In genomic region chr19:47274071-47274890, GRCh38 we compare ENCODE assay signal across 8 cellular contexts. TPM values are rescaled to one million over a fixed set of nuclear protein-coding genes. Genes with fewer than 3 reads are reported as not detected.
DNase-seq lines count a peak whose midpoint lies in the region; ATAC-seq and TF ChIP-seq lines count a peak whose summit lies in the region.

Gene INAFM1 (plus strand): TSS chr19:47274885. CDS start chr19:47274920, 35 bp downstream.

- DNase-seq in GM13977 (ENCODE audit: low spot score) (peak; percentile 98), NCI-H2029 treated with DMSO at 0.1 percent for 48 hours (lab: John Stamatoyannopoulos, UW) (peak; percentile 94), ascending aorta (ENCODE audit: low spot score in 2 of 2) (peak; percentile 87 to 98), hepatocyte (ENCODE audit: low spot score) (peak; percentile 99), retina (peak; percentile 94)
- peak; percentile 95 for DNase-seq in T-helper 2 cell treated with Interferon-gamma antibody and Interleukin-4, amounts not matched to agents 5 μg/mL and 100 μg/mL, for 36 hours (ENCODE audit: low spot score)

- peaks cover 18% of the 10 kb centered on the region for H3K4me1 Mint-ChIP-seq in T-helper 2 cell treated with Interferon-gamma antibody and Interleukin-4, amounts not matched to agents 5 μg/mL and 100 μg/mL, for 36 hours (ENCODE audit: low read depth)

- H3K9me3 Mint-ChIP-seq in T-helper 2 cell treated with Interferon-gamma antibody and Interleukin-4, amounts not matched to agents 5 μg/mL and 100 μg/mL, for 36 hours = no peaks in the 10 kb centered on the region

- peaks cover 24% of the 10 kb centered on the region for H3K36me3 Mint-ChIP-seq in T-helper 2 cell treated with Interferon-gamma antibody and Interleukin-4, amounts not matched to agents 5 μg/mL and 100 μg/mL, for 36 hours (ENCODE audit: low read depth)

- H3K27ac Mint-ChIP-seq in T-helper 2 cell treated with Interferon-gamma antibody and Interleukin-4, amounts not matched to agents 5 μg/mL and 100 μg/mL, for 36 hours = peak within 1 kb of the TSS; percentile 98

- H4K20me1 ChIP-seq in hepatocyte (ENCODE audit: insufficient read depth, poor library complexity, severe bottlenecking) = peaks cover 10% of the 10 kb centered on the region

- peak within 1 kb of the TSS; percentile 99 for H3K27ac ChIP-seq in ascending aorta
- peak within 1 kb of the TSS; percentile 99 for H3K27ac ChIP-seq in hepatocyte

- peak within 1 kb of the TSS; percentile 96 for H3K4me2 ChIP-seq in hepatocyte

- peak; percentile 45 for ATAC-seq in HG02943 (IDR thresholded peaks at IDR 0.05; ENCODE audit: low read depth, unreplicated experiment)
- ATAC-seq in HG02870 (IDR thresholded peaks at IDR 0.05; ENCODE audit: unreplicated experiment) = no peak

- intact Hi-C loops in ascending aorta (cut with DNase I) = loop anchor here (1.0 to 10.0 kb wide), 3 partner anchors 17 to 331 kb away; partner anchors contain the start of genes BBC3 and BICRA

- TF ChIP-seq CTCF in GM13977 (IDR thresholded peaks at IDR 0.05; ENCODE audit: extremely low read depth, insufficient read depth, missing control alignments) (no peak), ascending aorta (IDR thresholded peaks at IDR 0.05) (no peak), hepatocyte (IDR thresholded peaks at IDR 0.05; ENCODE audit: poor library complexity) (no peak)

- 1% methylated on average over 14 of the region's 72 CpGs for WGBS in hepatocyte (ENCODE audit: low lambda C conversion rate, missing lambda C conversion rate)

- H3K27me3 Mint-ChIP-seq in T-helper 2 cell treated with Interferon-gamma antibody and Interleukin-4, amounts not matched to agents 5 μg/mL and 100 μg/mL, for 36 hours (ENCODE audit: low read depth) = no peaks in the 10 kb centered on the region

- in situ Hi-C loops in GM13977 (cut with MboI; ENCODE audit: low pct_unique_long_range_greater_than_20kb, low sequenced_read_pairs, unreplicated experiment) = no loop called here

- no peaks in the 10 kb centered on the region for H3K9me2 ChIP-seq in hepatocyte (replicated peaks; ENCODE audit: insufficient read depth)

- H3K4me3 Mint-ChIP-seq in T-helper 2 cell treated with Interferon-gamma antibody and Interleukin-4, amounts not matched to agents 5 μg/mL and 100 μg/mL, for 36 hours = peak within 1 kb of the TSS; percentile 96

- H3K9me3 ChIP-seq in ascending aorta (no peaks in the 10 kb centered on the region), hepatocyte (ENCODE audit: low read depth) (no peaks in the 10 kb centered on the region)

- peaks cover 9% of the 10 kb centered on the region for H3K79me2 ChIP-seq in hepatocyte

- H3K4me3 ChIP-seq in ascending aorta (peak within 1 kb of the TSS; percentile 77 to 87), hepatocyte (peak within 1 kb of the TSS; percentile 80)

- peak within 1 kb of the TSS; percentile 78 for H2AFZ ChIP-seq in hepatocyte

- H3K4me1 ChIP-seq in ascending aorta = peaks cover 7 to 40% of the 10 kb centered on the region in 2 donors
- H3K4me1 ChIP-seq in hepatocyte (ENCODE audit: insufficient read depth) = peaks cover 15% of the 10 kb centered on the region

- H3K36me3 ChIP-seq in ascending aorta (peaks cover 17 to 26% of the 10 kb centered on the region in 2 donors), hepatocyte (replicated peaks; ENCODE audit: insufficient read depth, low read depth) (no peaks in the 10 kb centered on the region)

- H3K27me3 ChIP-seq in ascending aorta = no peaks in the 10 kb centered on the region
- H3K27me3 ChIP-seq in hepatocyte = no peaks in the 10 kb centered on the region

RNA-seq across cellular contexts. Expression of gene INAFM1, which starts in this region (rescaled TPM):
- 33.7 TPM for total RNA-seq in ascending aorta
- total RNA-seq in hepatocyte = 1.7 and 1.9 TPM in 2 replicates
- polyA plus RNA-seq in hepatocyte = 11.9 and 13.8 TPM in 2 replicates

Comparison
In these comparisons a context has a peak if more than half of its experiments do, and no peak if none do; other contexts are left out.
1. RNA of gene INAFM1 (total RNA-seq): 33.7 TPM in ascending aorta (single experiment); 1.7 to 1.9 TPM in hepatocyte; every median in the first group is over 10 times any median in the second.
2. Peak in every context shown above with its lines, with median percentiles within 50 percentile points of each other: DNase-seq.